20 cellular contexts compared by ENCODE assay signal in genomic region chr16:73404001-73404400, GRCh38.
DNase-seq lines count a peak whose midpoint lies in the region; ATAC-seq and TF ChIP-seq lines count a peak whose summit lies in the region.
"Had no signal": no experiment of that assay in that cellular context is flagged by ENCODE, and none has a peak within 500 bp of the region (broad histone marks: within the 10 kb centered on the region; RNA-seq: fewer than 3 reads in every experiment).

No MANE protein-coding gene starts in this region.

- H3K4ac ChIP-seq in neuronal stem cell (ENCODE audit: low read length) (no peak overlapping the region), mesenchymal stem cell (ENCODE audit: low read depth in 1 of 2, low read length in 2 of 2) (no peak overlapping the region)

- in situ Hi-C loops in gastrocnemius medialis (cut with MboI; ENCODE audit: low sequenced_read_pairs in 4 of 4) = no loop called here

- H3K23ac ChIP-seq in neuronal stem cell (ENCODE audit: low read depth, low read length, poor library complexity) (no peak overlapping the region), mesenchymal stem cell (ENCODE audit: low read length in 2 of 2) (no peak overlapping the region)

- no peak overlapping the region for H2BK12ac ChIP-seq in neuronal stem cell (ENCODE audit: low read length)
- H2BK12ac ChIP-seq in mesenchymal stem cell (ENCODE audit: low read length in 2 of 2) = no peak overlapping the region

- CTCF ChIA-PET in activated naive CD4-positive, alpha-beta T cell treated with anti-CD3 and anti-CD28 coated beads, Interleukin-2, amount 10 ng/mL, durations not matched to agents 7 days and 5 days (lab: Charles Lee) = no interaction called here

- H3K36me3 ChIP-seq in neuronal stem cell (replicated peaks in 1 of 2; ENCODE audit: control insufficient read depth in 2 of 2, insufficient read depth in 2 of 2, low read length in 2 of 2) (no peaks in the 10 kb centered on the region), mesenchymal stem cell (ENCODE audit: control insufficient read depth in 1 of 2, insufficient read depth in 2 of 2, low read depth in 1 of 2, low read length in 2 of 2) (no peaks in the 10 kb centered on the region), gastrocnemius medialis (no peaks in the 10 kb centered on the region)
- H3K36me3 ChIP-seq: BE2C had no signal

- H2BK120ac ChIP-seq in neuronal stem cell (ENCODE audit: low read depth, low read length) (no peak overlapping the region), mesenchymal stem cell (ENCODE audit: low read depth, low read length) (no peak overlapping the region)

- H3K36me3 Mint-ChIP-seq in glutamatergic neuron (ENCODE audit: unreplicated experiment) (no peaks in the 10 kb centered on the region), nephron progenitor cell (ENCODE audit: low read depth) (no peaks in the 10 kb centered on the region)
- no peaks in the 10 kb centered on the region for H3K36me3 Mint-ChIP-seq in activated naive CD4-positive, alpha-beta T cell treated with anti-CD3 and anti-CD28 coated beads, Interleukin-2, amount 10 ng/mL, durations not matched to agents 7 days and 5 days
- H3K36me3 Mint-ChIP-seq: CD4-positive, CD25-positive, alpha-beta regulatory T cell; CD8-positive, alpha-beta memory T cell had no signal

- H2BK5ac ChIP-seq in neuronal stem cell (ENCODE audit: low read length) = no peak overlapping the region
- H2BK5ac ChIP-seq in mesenchymal stem cell (ENCODE audit: low read depth, low read length, poor library complexity, severe bottlenecking) = no peak overlapping the region

- H3K79me1 ChIP-seq in neuronal stem cell (ENCODE audit: low read depth, low read length) (no peaks in the 10 kb centered on the region), mesenchymal stem cell (replicated peaks; ENCODE audit: low read length, poor library complexity, severe bottlenecking) (no peaks in the 10 kb centered on the region)

- H3K9me3 ChIP-seq in neuronal stem cell (replicated peaks in 1 of 2; ENCODE audit: control insufficient read depth in 2 of 2, insufficient read depth in 1 of 2, low read depth in 1 of 2, low read length in 2 of 2) (peaks cover 0 to 6% of the 10 kb centered on the region in 2 donors), mesenchymal stem cell (ENCODE audit: control insufficient read depth, low read length) (peaks cover 7% of the 10 kb centered on the region), gastrocnemius medialis (no peaks in the 10 kb centered on the region)
- H3K9me3 ChIP-seq: BE2C had no signal

- no peak overlapping the region for H3K4me2 ChIP-seq in neuronal stem cell (ENCODE audit: insufficient read depth, low read length, poor library complexity, severe bottlenecking)
- no peak overlapping the region for H3K4me2 ChIP-seq in mesenchymal stem cell (ENCODE audit: low read length, poor library complexity, severe bottlenecking)

- H3K27me3 Mint-ChIP-seq in glutamatergic neuron (ENCODE audit: unreplicated experiment) = peaks cover 8% of the 10 kb centered on the region
- H3K27me3 Mint-ChIP-seq in nephron progenitor cell (ENCODE audit: low read depth, poor library complexity) = peaks cover 10% of the 10 kb centered on the region
- H3K27me3 Mint-ChIP-seq in activated naive CD4-positive, alpha-beta T cell treated with anti-CD3 and anti-CD28 coated beads, Interleukin-2, amount 10 ng/mL, durations not matched to agents 7 days and 5 days = no peaks in the 10 kb centered on the region
- H3K27me3 Mint-ChIP-seq: CD4-positive, CD25-positive, alpha-beta regulatory T cell; CD8-positive, alpha-beta memory T cell had no signal

- peak overlapping the region; percentile 34 for H3K27ac Mint-ChIP-seq in glutamatergic neuron (ENCODE audit: unreplicated experiment)
- H3K27ac Mint-ChIP-seq in nephron progenitor cell = peak overlapping the region; percentile 78
- H3K27ac Mint-ChIP-seq in activated naive CD4-positive, alpha-beta T cell treated with anti-CD3 and anti-CD28 coated beads, Interleukin-2, amount 10 ng/mL, durations not matched to agents 7 days and 5 days = no peak overlapping the region
- H3K27ac Mint-ChIP-seq: CD4-positive, CD25-positive, alpha-beta regulatory T cell; CD8-positive, alpha-beta memory T cell; H9 had no signal

- peaks cover 12 to 20% of the 10 kb centered on the region in 2 donors for H3K4me1 ChIP-seq in neuronal stem cell (ENCODE audit: control insufficient read depth in 2 of 2, insufficient read depth in 1 of 2, low read depth in 1 of 2, low read length in 2 of 2)
- no peaks in the 10 kb centered on the region for H3K4me1 ChIP-seq in mesenchymal stem cell (ENCODE audit: control insufficient read depth, insufficient read depth, low read depth, low read length)
- no peaks in the 10 kb centered on the region for H3K4me1 ChIP-seq in gastrocnemius medialis

- H3K14ac ChIP-seq in neuronal stem cell (ENCODE audit: low read length) = no peak overlapping the region
- H3K14ac ChIP-seq in mesenchymal stem cell (ENCODE audit: low read length in 2 of 2) = no peak overlapping the region

- no peak overlapping the region for H4K8ac ChIP-seq in neuronal stem cell (ENCODE audit: low read depth, low read length)
- no peak overlapping the region for H4K8ac ChIP-seq in mesenchymal stem cell (ENCODE audit: low read length)

- H2BK15ac ChIP-seq in neuronal stem cell (ENCODE audit: low read length) = no peak overlapping the region
- H2BK15ac ChIP-seq in mesenchymal stem cell (ENCODE audit: low read depth, poor library complexity, severe bottlenecking) = no peak overlapping the region

- H3K4me3 ChIP-seq in neuronal stem cell (ENCODE audit: low read length in 2 of 2) (no peak overlapping the region), mesenchymal stem cell (ENCODE audit: insufficient read depth in 1 of 2, low read depth in 1 of 2, low read length in 2 of 2) (no peak overlapping the region), gastrocnemius medialis (no peak overlapping the region)
- H3K4me3 ChIP-seq: GM12878 had no signal

- TF ChIP-seq POLR2A in gastrocnemius medialis (IDR thresholded peaks at IDR 0.05) = no peak

- H3K27ac ChIP-seq in neuronal stem cell (replicated peaks; ENCODE audit: low read length) (peak overlapping the region; percentile 74), mesenchymal stem cell (ENCODE audit: low read length, poor library complexity, severe bottlenecking) (no peak overlapping the region), gastrocnemius medialis (no peak overlapping the region)

- peaks cover 34% of the 10 kb centered on the region for H3K4me1 Mint-ChIP-seq in glutamatergic neuron (ENCODE audit: low read depth, unreplicated experiment)
- peaks cover 62% of the 10 kb centered on the region for H3K4me1 Mint-ChIP-seq in nephron progenitor cell
- H3K4me1 Mint-ChIP-seq in activated naive CD4-positive, alpha-beta T cell treated with anti-CD3 and anti-CD28 coated beads, Interleukin-2, amount 10 ng/mL, durations not matched to agents 7 days and 5 days = no peaks in the 10 kb centered on the region
- H3K4me1 Mint-ChIP-seq: CD4-positive, CD25-positive, alpha-beta regulatory T cell; CD8-positive, alpha-beta memory T cell had no signal

- peaks cover 6% of the 10 kb centered on the region for H3K9me3 Mint-ChIP-seq in glutamatergic neuron (ENCODE audit: unreplicated experiment)
- peaks cover 4% of the 10 kb centered on the region for H3K9me3 Mint-ChIP-seq in nephron progenitor cell
- H3K9me3 Mint-ChIP-seq in activated naive CD4-positive, alpha-beta T cell treated with anti-CD3 and anti-CD28 coated beads, Interleukin-2, amount 10 ng/mL, durations not matched to agents 7 days and 5 days = no peaks in the 10 kb centered on the region
- H3K9me3 Mint-ChIP-seq: H9 had no signal

- TF ChIP-seq CTCF in glutamatergic neuron (IDR thresholded peaks at IDR 0.05; ENCODE audit: partially characterized antibody, unreplicated experiment) = no peak
- TF ChIP-seq CTCF in nephron progenitor cell (IDR thresholded peaks at IDR 0.05) = no peak
- no peak for TF ChIP-seq CTCF in gastrocnemius medialis (IDR thresholded peaks at IDR 0.05 in 4 of 5, conservative IDR thresholded peaks at IDR 0.05 in 1 of 5)

- no peak overlapping the region for H3K4me3 Mint-ChIP-seq in glutamatergic neuron (ENCODE audit: unreplicated experiment)
- H3K4me3 Mint-ChIP-seq in nephron progenitor cell = no peak overlapping the region
- H3K4me3 Mint-ChIP-seq in activated naive CD4-positive, alpha-beta T cell treated with anti-CD3 and anti-CD28 coated beads, Interleukin-2, amount 10 ng/mL, durations not matched to agents 7 days and 5 days = no peak overlapping the region
- H3K4me3 Mint-ChIP-seq: CD4-positive, CD25-positive, alpha-beta regulatory T cell; CD8-positive, alpha-beta memory T cell; H9 had no signal

- peak overlapping the region; percentile 65 for H2AFZ ChIP-seq in neuronal stem cell (ENCODE audit: low read length)
- no peak overlapping the region for H2AFZ ChIP-seq in mesenchymal stem cell (ENCODE audit: low read depth, low read length)

- H3K27me3 ChIP-seq in neuronal stem cell (ENCODE audit: control insufficient read depth in 3 of 3, insufficient read depth in 3 of 3, low read depth in 1 of 3, low read length in 3 of 3) = no peaks in the 10 kb centered on the region
- peaks cover 0 to 5% of the 10 kb centered on the region in 2 experiments for H3K27me3 ChIP-seq in mesenchymal stem cell (ENCODE audit: control insufficient read depth in 1 of 2, insufficient read depth in 1 of 2, low read length in 2 of 2)
- H3K27me3 ChIP-seq in gastrocnemius medialis = peaks cover 0 to 6% (median 0%) of the 10 kb centered on the region in 3 donors
- H3K27me3 ChIP-seq: BE2C had no signal

- peak; percentile 43 for DNase-seq in M059J (ENCODE audit: low read depth)
- no peak for DNase-seq in glutamatergic neuron
- peak; percentile 26 for DNase-seq in nephron progenitor cell
- no peak for DNase-seq in neuronal stem cell (ENCODE audit: low spot score)
- DNase-seq in mesenchymal stem cell = no peak
- no peak for DNase-seq in gastrocnemius medialis
- no peak for DNase-seq in activated naive CD4-positive, alpha-beta T cell treated with anti-CD3 and anti-CD28 coated beads, Interleukin-2, amount 10 ng/mL, durations not matched to agents 7 days and 5 days
- DNase-seq: ACHN; BE2C; C1 segment of cervical spinal cord; CD4-positive, CD25-positive, alpha-beta regulatory T cell; CD8-positive, alpha-beta memory T cell; COR-L47; DMS 273 treated with DMSO at 0.1 percent for 48 hours; DMS53; DND-41; EL; H9; IMR-90 had no signal

- no peak overlapping the region for H3K9ac ChIP-seq in neuronal stem cell (ENCODE audit: low read depth, low read length, poor library complexity)
- H3K9ac ChIP-seq in mesenchymal stem cell (ENCODE audit: low read length) = no peak overlapping the region

- no peak overlapping the region for H2AK5ac ChIP-seq in neuronal stem cell (ENCODE audit: low read depth, low read length)
- no peak overlapping the region for H2AK5ac ChIP-seq in mesenchymal stem cell (ENCODE audit: low read length, severe bottlenecking)

- intact Hi-C loops in gastrocnemius medialis (cut with DNase I; ENCODE audit: low total_unique reads) = no loop called here

- H4K91ac ChIP-seq in neuronal stem cell (ENCODE audit: low read depth, low read length, poor library complexity) (no peak overlapping the region), mesenchymal stem cell (ENCODE audit: low read length) (no peak overlapping the region)

- no peak for ATAC-seq in gastrocnemius medialis
- ATAC-seq: GM12878 had no signal

- H3K18ac ChIP-seq in neuronal stem cell (ENCODE audit: low read length) = no peak overlapping the region
- H3K18ac ChIP-seq in mesenchymal stem cell (ENCODE audit: low read depth in 1 of 2, low read length in 2 of 2) = no peak overlapping the region

Comparison
In these comparisons a context has a peak if more than half of its experiments do, and no peak if none do; other contexts are left out.
1. DNase-seq: peak in M059J (single experiment) and nephron progenitor cell (single experiment); none in glutamatergic neuron (single experiment), neuronal stem cell (single experiment), mesenchymal stem cell (single experiment), gastrocnemius medialis (0 of 2) and activated naive CD4-positive, alpha-beta T cell treated with anti-CD3 and anti-CD28 coated beads, Interleukin-2, amount 10 ng/mL, durations not matched to agents 7 days and 5 days (single experiment).